ENCODE assay signal across 8 cellular contexts in genomic region chr22:20268350-20269012, GRCh38. TPM values are rescaled to one million over a fixed set of nuclear protein-coding genes. Genes with fewer than 3 reads are reported as not detected.
DNase-seq lines count a peak whose midpoint lies in the region; ATAC-seq and TF ChIP-seq lines count a peak whose summit lies in the region.

No MANE protein-coding gene starts in this region.

- H3K27ac Mint-ChIP-seq in activated CD4-positive, alpha-beta T cell treated with anti-CD3 and anti-CD28 coated beads, Interleukin-2, amount 10 ng/mL, durations not matched to agents 7 days and 5 days: no peak overlapping the region
- H3K27ac Mint-ChIP-seq in memory B cell: no peak overlapping the region
- no peak overlapping the region for H3K27ac Mint-ChIP-seq in stimulated activated memory B cell treated with anti-CD40 and anti-IgM and Interleukin-4, amounts not matched to agents 10 μg/mL and 1 μg/mL and 100 μg/mL, for 72 hours

- ATAC-seq in memory B cell (ENCODE audit: low read depth): peak; percentile 89
- ATAC-seq in stimulated activated memory B cell treated with anti-CD40 and anti-IgM and Interleukin-4, amounts not matched to agents 10 μg/mL and 1 μg/mL and 100 μg/mL, for 72 hours: peak; percentile 74
- ATAC-seq in GM19455 (IDR thresholded peaks at IDR 0.05; ENCODE audit: unreplicated experiment): no peak

- peak; percentile 42 for TF ChIP-seq CTCF in NB4 (IDR thresholded peaks at IDR 0.05; ENCODE audit: low read depth, low read length)

- H3K4me3 ChIP-seq in NB4 (ENCODE audit: low read depth, low read length): no peak overlapping the region

- H3K9me3 Mint-ChIP-seq in activated CD4-positive, alpha-beta T cell treated with anti-CD3 and anti-CD28 coated beads, Interleukin-2, amount 10 ng/mL, durations not matched to agents 7 days and 5 days: no peaks in the 10 kb centered on the region
- no peaks in the 10 kb centered on the region for H3K9me3 Mint-ChIP-seq in memory B cell
- H3K9me3 Mint-ChIP-seq in stimulated activated memory B cell treated with anti-CD40 and anti-IgM and Interleukin-4, amounts not matched to agents 10 μg/mL and 1 μg/mL and 100 μg/mL, for 72 hours: no peaks in the 10 kb centered on the region

- peak overlapping the region; percentile 73 for H3K4me3 Mint-ChIP-seq in activated CD4-positive, alpha-beta T cell treated with anti-CD3 and anti-CD28 coated beads, Interleukin-2, amount 10 ng/mL, durations not matched to agents 7 days and 5 days
- H3K4me3 Mint-ChIP-seq in memory B cell: peak overlapping the region; percentile 81
- peak overlapping the region; percentile 66 for H3K4me3 Mint-ChIP-seq in stimulated activated memory B cell treated with anti-CD40 and anti-IgM and Interleukin-4, amounts not matched to agents 10 μg/mL and 1 μg/mL and 100 μg/mL, for 72 hours

- peaks cover 9% of the 10 kb centered on the region for H3K27me3 Mint-ChIP-seq in activated CD4-positive, alpha-beta T cell treated with anti-CD3 and anti-CD28 coated beads, Interleukin-2, amount 10 ng/mL, durations not matched to agents 7 days and 5 days
- H3K27me3 Mint-ChIP-seq in memory B cell: peaks cover 14% of the 10 kb centered on the region
- peaks cover 57% of the 10 kb centered on the region for H3K27me3 Mint-ChIP-seq in stimulated activated memory B cell treated with anti-CD40 and anti-IgM and Interleukin-4, amounts not matched to agents 10 μg/mL and 1 μg/mL and 100 μg/mL, for 72 hours

- peak; percentile 15 for DNase-seq in NCI-H510A treated with DMSO at 0.1 percent for 48 hours (lab: John Stamatoyannopoulos, UW)
- DNase-seq in NCI-H510A (lab: John Stamatoyannopoulos, UW): no peak
- DNase-seq in NB4 (ENCODE audit: low read depth): peak; percentile 74
- DNase-seq in activated CD4-positive, alpha-beta T cell treated with anti-CD3 and anti-CD28 coated beads, Interleukin-2, amount 10 ng/mL, durations not matched to agents 7 days and 5 days: peak; percentile 52
- DNase-seq in ecto neural progenitor cell (ENCODE audit: low spot score): peak; percentile 85
- DNase-seq in memory B cell (ENCODE audit: low spot score in 2 of 2): peak; percentile 34 to 59

- no peak for TF ChIP-seq POLR2A in NB4 (IDR thresholded peaks at IDR 0.05; ENCODE audit: extremely low read depth, insufficient read length)

- POLR2A ChIA-PET in activated CD4-positive, alpha-beta T cell treated with anti-CD3 and anti-CD28 coated beads, Interleukin-2, amount 10 ng/mL, durations not matched to agents 7 days and 5 days (lab: Charles Lee): no interaction called here

- CTCF ChIA-PET in activated CD4-positive, alpha-beta T cell treated with anti-CD3 and anti-CD28 coated beads, Interleukin-2, amount 10 ng/mL, durations not matched to agents 7 days and 5 days (lab: Charles Lee): interaction anchor here (1.5 kb wide), 1 partner anchor 8 kb away, joined by 3 read pairs; no protein-coding TSS in a partner anchor

- H3K4me1 Mint-ChIP-seq in activated CD4-positive, alpha-beta T cell treated with anti-CD3 and anti-CD28 coated beads, Interleukin-2, amount 10 ng/mL, durations not matched to agents 7 days and 5 days: peaks cover 4% of the 10 kb centered on the region
- H3K4me1 Mint-ChIP-seq in memory B cell: peaks cover 3% of the 10 kb centered on the region
- H3K4me1 Mint-ChIP-seq in stimulated activated memory B cell treated with anti-CD40 and anti-IgM and Interleukin-4, amounts not matched to agents 10 μg/mL and 1 μg/mL and 100 μg/mL, for 72 hours: peaks cover 6% of the 10 kb centered on the region

- H3K36me3 Mint-ChIP-seq in activated CD4-positive, alpha-beta T cell treated with anti-CD3 and anti-CD28 coated beads, Interleukin-2, amount 10 ng/mL, durations not matched to agents 7 days and 5 days (ENCODE audit: low read depth): no peaks in the 10 kb centered on the region
- no peaks in the 10 kb centered on the region for H3K36me3 Mint-ChIP-seq in memory B cell
- no peaks in the 10 kb centered on the region for H3K36me3 Mint-ChIP-seq in stimulated activated memory B cell treated with anti-CD40 and anti-IgM and Interleukin-4, amounts not matched to agents 10 μg/mL and 1 μg/mL and 100 μg/mL, for 72 hours

RNA-seq across cellular contexts. Expression of gene RTN4R, which starts 0.4 kb away (rescaled TPM):
- 1 to 10 TPM; 3.1 to 4.0 TPM for total RNA-seq in activated CD4-positive, alpha-beta T cell treated with anti-CD3 and anti-CD28 coated beads, Interleukin-2, amount 10 ng/mL, durations not matched to agents 7 days and 5 days

RNA-seq across cellular contexts. Expression of gene DGCR6L, which starts 51.4 kb away (rescaled TPM):
- total RNA-seq in activated CD4-positive, alpha-beta T cell treated with anti-CD3 and anti-CD28 coated beads, Interleukin-2, amount 10 ng/mL, durations not matched to agents 7 days and 5 days: 10 to 100 TPM; 60.4 to 63.1 TPM
